In the genomic region with DNA sequence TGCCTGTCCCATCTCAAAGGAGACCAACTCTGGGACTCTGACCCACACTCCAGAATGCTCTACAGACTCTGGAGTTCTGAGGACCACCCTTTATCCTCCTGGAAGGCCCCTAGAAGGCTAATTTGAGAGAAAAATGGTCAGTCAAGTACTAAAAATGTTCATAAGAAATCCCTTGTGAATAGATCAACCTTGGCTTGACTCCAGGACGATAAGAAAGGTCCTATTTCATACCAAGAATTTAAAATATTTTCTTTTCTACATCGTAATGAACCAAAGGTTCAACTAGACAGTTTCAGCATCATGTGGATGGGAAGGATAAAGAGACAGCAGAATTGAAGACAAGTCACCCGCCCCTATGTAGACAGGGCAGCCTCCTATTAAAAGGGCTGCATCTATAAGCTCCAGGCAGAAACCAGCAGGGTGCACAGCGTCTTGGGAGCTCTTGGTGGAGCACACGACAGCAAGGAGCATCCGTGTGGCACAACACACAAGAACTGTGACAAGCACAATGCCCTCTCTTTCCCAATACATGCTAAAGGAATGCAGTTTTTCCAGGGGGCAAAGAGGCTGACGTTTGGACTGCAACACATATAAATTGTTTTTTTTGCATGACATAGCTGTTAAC, we compare ENCODE assay signal across 24 cellular contexts. TPM values are rescaled to one million over a fixed set of nuclear protein-coding genes. Genes with fewer than 3 reads are reported as not detected.
"Had no signal": no experiment of that assay in that cellular context is flagged by ENCODE, and none has a peak within 500 bp of the region (broad histone marks: within the 10 kb centered on the region; RNA-seq: fewer than 3 reads in every experiment).

No MANE protein-coding gene starts in this region.

- DNase-seq: activated CD4-positive, alpha-beta T cell treated with anti-CD3 and anti-CD28 coated beads for 4 hours; activated CD4-positive, alpha-beta T cell treated with anti-CD3 and anti-CD28 coated beads, Interleukin-2, amount 50 U/mL, for 4 hours; activated CD4-positive, CD25-positive, alpha-beta regulatory T cell; activated naive CD4-positive, alpha-beta T cell treated with anti-CD3 and anti-CD28 coated beads for 36 hours; activated naive CD8-positive, alpha-beta T cell treated with anti-CD3 and anti-CD28 coated beads, Interleukin-2, amount 10 ng/mL, durations not matched to agents 7 days and 5 days; activated T-cell treated with anti-CD3 and anti-CD28 coated beads for 4 hours; activated T-cell treated with anti-CD3 and anti-CD28 coated beads, Interleukin-2, amount 50 U/mL, for 72 hours; amniotic stem cell; central memory CD4-positive, alpha-beta T cell; endodermal cell; gastrocnemius medialis; glutamatergic neuron; left cardiac atrium; left ventricle myocardium superior; posterior cingulate gyrus; right cardiac atrium; spleen; stimulated activated naive CD4-positive, alpha-beta T cell treated with Interleukin-2 at 50 U/mL for 16 hours; T-helper 1 cell had no signal

- H3K27ac ChIP-seq: breast epithelium, gastrocnemius medialis, spleen, tibial nerve had no signal

- H3K27me3 ChIP-seq: breast epithelium, gastrocnemius medialis, spleen, tibial nerve had no signal

- H3K9me3 ChIP-seq: breast epithelium, gastrocnemius medialis, tibial nerve had no signal

- H3K36me3 ChIP-seq: breast epithelium, gastrocnemius medialis, spleen, tibial nerve had no signal

- H3K27ac Mint-ChIP-seq: activated naive CD4-positive, alpha-beta T cell treated with anti-CD3 and anti-CD28 coated beads for 36 hours; activated naive CD8-positive, alpha-beta T cell treated with anti-CD3 and anti-CD28 coated beads, Interleukin-2, amount 10 ng/mL, durations not matched to agents 7 days and 5 days; activated T-cell treated with anti-CD3 and anti-CD28 coated beads, Interleukin-2, amount 50 U/mL, for 72 hours; dendritic cell treated with granulocyte-macrophage colony-stimulating factor and Interleukin-4, amounts not matched to agents 40 ng/mL and 50 ng/mL, for 4 days; endodermal cell; nephron; T-helper 2 cell treated with Interferon-gamma antibody and Interleukin-4, amounts not matched to agents 5 μg/mL and 100 μg/mL, for 36 hours had no signal

- H3K9me3 Mint-ChIP-seq: activated naive CD8-positive, alpha-beta T cell treated with anti-CD3 and anti-CD28 coated beads, Interleukin-2, amount 10 ng/mL, durations not matched to agents 7 days and 5 days; dendritic cell treated with granulocyte-macrophage colony-stimulating factor and Interleukin-4, amounts not matched to agents 40 ng/mL and 50 ng/mL, for 4 days; endodermal cell; nephron; T-helper 2 cell treated with Interferon-gamma antibody and Interleukin-4, amounts not matched to agents 5 μg/mL and 100 μg/mL, for 36 hours had no signal

- H3K4me3 ChIP-seq: breast epithelium, gastrocnemius medialis, spleen, tibial nerve had no signal

- H3K4me1 Mint-ChIP-seq: activated naive CD8-positive, alpha-beta T cell treated with anti-CD3 and anti-CD28 coated beads, Interleukin-2, amount 10 ng/mL, durations not matched to agents 7 days and 5 days; endodermal cell; nephron had no signal

- H3K27me3 Mint-ChIP-seq: dendritic cell treated with granulocyte-macrophage colony-stimulating factor and Interleukin-4, amounts not matched to agents 40 ng/mL and 50 ng/mL, for 4 days had no signal

- H3K4me1 ChIP-seq: breast epithelium, gastrocnemius medialis, spleen, tibial nerve had no signal

- H3K4me3 Mint-ChIP-seq: activated naive CD4-positive, alpha-beta T cell treated with anti-CD3 and anti-CD28 coated beads for 36 hours; activated naive CD8-positive, alpha-beta T cell treated with anti-CD3 and anti-CD28 coated beads, Interleukin-2, amount 10 ng/mL, durations not matched to agents 7 days and 5 days; activated T-cell treated with anti-CD3 and anti-CD28 coated beads, Interleukin-2, amount 50 U/mL, for 72 hours; dendritic cell treated with granulocyte-macrophage colony-stimulating factor and Interleukin-4, amounts not matched to agents 40 ng/mL and 50 ng/mL, for 4 days; endodermal cell; nephron; T-helper 2 cell treated with Interferon-gamma antibody and Interleukin-4, amounts not matched to agents 5 μg/mL and 100 μg/mL, for 36 hours had no signal

- H3K36me3 Mint-ChIP-seq: activated naive CD8-positive, alpha-beta T cell treated with anti-CD3 and anti-CD28 coated beads, Interleukin-2, amount 10 ng/mL, durations not matched to agents 7 days and 5 days had no signal

RNA-seq across cellular contexts. Expression of a gene that starts 38.3 kb away (rescaled TPM):
- total RNA-seq: activated naive CD4-positive, alpha-beta T cell treated with anti-CD3 and anti-CD28 coated beads for 36 hours; activated naive CD8-positive, alpha-beta T cell treated with anti-CD3 and anti-CD28 coated beads, Interleukin-2, amount 10 ng/mL, durations not matched to agents 7 days and 5 days; activated T-cell treated with anti-CD3 and anti-CD28 coated beads, Interleukin-2, amount 50 U/mL, for 72 hours; left ventricle myocardium superior had no signal
